Comparison of ENCODE assay signal across 1 cellular context in the genomic region with DNA sequence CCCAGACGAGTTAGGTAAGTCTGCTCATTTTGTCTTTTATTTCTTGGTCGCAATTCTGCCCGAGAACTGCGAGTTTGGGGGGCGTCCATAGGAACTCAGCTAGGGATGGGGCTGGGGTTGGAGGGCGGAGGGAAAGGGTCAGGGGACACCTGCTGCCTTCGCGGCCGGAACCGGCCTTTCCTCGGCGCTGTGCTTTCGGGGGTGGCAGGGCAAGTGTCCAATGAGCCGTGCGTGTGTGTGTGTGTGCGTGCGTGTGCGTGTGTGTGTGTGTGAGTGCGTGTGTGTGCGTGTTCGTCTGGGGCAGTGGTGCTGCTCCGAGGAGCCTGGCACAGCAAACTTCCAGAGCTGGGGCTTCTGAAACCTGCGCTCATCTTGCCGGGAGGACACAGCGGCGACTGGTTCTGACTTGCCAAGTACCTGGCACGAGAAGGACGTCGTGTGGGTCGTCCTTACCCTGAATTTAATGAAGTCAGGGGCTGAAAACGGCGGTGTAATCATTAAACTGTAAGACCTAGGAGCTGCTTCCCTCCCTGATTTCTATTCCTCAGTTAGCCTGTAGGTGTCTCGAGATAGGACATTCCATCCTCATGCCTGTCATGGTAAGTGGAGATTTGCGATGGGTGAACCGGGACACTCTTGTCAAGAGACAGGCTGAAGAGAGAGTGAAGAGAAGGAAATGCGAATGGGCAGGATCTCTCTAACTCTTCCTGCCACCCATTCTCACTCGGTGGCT.
TF ChIP-seq lines count a peak whose summit lies in the region.

No MANE protein-coding gene starts in this region.

TF ChIP-seq in GM23338, 12 proteins besides CTCF, POLR2A, EP300 and RAD21 (continued from another document):
- TF ChIP-seq, protein P1, sequence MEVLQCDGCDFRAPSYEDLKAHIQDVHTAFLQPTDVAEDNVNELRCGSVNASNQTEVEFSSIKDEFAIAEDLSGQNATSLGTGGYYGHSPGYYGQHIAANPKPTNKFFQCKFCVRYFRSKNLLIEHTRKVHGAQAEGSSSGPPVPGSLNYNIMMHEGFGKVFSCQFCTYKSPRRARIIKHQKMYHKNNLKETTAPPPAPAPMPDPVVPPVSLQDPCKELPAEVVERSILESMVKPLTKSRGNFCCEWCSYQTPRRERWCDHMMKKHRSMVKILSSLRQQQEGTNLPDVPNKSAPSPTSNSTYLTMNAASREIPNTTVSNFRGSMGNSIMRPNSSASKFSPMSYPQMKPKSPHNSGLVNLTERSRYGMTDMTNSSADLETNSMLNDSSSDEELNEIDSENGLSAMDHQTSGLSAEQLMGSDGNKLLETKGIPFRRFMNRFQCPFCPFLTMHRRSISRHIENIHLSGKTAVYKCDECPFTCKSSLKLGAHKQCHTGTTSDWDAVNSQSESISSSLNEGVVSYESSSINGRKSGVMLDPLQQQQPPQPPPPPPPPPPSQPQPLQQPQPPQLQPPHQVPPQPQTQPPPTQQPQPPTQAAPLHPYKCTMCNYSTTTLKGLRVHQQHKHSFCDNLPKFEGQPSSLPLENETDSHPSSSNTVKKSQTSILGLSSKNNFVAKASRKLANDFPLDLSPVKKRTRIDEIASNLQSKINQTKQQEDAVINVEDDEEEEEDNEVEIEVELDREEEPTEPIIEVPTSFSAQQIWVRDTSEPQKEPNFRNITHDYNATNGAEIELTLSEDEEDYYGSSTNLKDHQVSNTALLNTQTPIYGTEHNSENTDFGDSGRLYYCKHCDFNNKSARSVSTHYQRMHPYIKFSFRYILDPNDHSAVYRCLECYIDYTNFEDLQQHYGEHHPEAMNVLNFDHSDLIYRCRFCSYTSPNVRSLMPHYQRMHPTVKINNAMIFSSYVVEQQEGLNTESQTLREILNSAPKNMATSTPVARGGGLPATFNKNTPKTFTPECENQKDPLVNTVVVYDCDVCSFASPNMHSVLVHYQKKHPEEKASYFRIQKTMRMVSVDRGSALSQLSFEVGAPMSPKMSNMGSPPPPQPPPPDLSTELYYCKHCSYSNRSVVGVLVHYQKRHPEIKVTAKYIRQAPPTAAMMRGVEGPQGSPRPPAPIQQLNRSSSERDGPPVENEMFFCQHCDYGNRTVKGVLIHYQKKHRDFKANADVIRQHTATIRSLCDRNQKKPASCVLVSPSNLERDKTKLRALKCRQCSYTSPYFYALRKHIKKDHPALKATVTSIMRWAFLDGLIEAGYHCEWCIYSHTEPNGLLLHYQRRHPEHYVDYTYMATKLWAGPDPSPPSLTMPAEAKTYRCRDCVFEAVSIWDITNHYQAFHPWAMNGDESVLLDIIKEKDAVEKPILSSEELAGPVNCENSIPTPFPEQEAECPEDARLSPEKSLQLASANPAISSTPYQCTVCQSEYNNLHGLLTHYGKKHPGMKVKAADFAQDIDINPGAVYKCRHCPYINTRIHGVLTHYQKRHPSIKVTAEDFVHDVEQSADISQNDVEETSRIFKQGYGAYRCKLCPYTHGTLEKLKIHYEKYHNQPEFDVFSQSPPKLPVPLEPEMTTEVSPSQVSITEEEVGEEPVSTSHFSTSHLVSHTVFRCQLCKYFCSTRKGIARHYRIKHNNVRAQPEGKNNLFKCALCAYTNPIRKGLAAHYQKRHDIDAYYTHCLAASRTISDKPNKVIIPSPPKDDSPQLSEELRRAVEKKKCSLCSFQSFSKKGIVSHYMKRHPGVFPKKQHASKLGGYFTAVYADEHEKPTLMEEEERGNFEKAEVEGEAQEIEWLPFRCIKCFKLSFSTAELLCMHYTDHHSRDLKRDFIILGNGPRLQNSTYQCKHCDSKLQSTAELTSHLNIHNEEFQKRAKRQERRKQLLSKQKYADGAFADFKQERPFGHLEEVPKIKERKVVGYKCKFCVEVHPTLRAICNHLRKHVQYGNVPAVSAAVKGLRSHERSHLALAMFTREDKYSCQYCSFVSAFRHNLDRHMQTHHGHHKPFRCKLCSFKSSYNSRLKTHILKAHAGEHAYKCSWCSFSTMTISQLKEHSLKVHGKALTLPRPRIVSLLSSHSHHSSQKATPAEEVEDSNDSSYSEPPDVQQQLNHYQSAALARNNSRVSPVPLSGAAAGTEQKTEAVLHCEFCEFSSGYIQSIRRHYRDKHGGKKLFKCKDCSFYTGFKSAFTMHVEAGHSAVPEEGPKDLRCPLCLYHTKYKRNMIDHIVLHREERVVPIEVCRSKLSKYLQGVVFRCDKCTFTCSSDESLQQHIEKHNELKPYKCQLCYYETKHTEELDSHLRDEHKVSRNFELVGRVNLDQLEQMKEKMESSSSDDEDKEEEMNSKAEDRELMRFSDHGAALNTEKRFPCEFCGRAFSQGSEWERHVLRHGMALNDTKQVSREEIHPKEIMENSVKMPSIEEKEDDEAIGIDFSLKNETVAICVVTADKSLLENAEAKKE (CRISPR knock-in tag; IDR thresholded peaks at IDR 0.05) = no peak
- TF ChIP-seq, protein P2, sequence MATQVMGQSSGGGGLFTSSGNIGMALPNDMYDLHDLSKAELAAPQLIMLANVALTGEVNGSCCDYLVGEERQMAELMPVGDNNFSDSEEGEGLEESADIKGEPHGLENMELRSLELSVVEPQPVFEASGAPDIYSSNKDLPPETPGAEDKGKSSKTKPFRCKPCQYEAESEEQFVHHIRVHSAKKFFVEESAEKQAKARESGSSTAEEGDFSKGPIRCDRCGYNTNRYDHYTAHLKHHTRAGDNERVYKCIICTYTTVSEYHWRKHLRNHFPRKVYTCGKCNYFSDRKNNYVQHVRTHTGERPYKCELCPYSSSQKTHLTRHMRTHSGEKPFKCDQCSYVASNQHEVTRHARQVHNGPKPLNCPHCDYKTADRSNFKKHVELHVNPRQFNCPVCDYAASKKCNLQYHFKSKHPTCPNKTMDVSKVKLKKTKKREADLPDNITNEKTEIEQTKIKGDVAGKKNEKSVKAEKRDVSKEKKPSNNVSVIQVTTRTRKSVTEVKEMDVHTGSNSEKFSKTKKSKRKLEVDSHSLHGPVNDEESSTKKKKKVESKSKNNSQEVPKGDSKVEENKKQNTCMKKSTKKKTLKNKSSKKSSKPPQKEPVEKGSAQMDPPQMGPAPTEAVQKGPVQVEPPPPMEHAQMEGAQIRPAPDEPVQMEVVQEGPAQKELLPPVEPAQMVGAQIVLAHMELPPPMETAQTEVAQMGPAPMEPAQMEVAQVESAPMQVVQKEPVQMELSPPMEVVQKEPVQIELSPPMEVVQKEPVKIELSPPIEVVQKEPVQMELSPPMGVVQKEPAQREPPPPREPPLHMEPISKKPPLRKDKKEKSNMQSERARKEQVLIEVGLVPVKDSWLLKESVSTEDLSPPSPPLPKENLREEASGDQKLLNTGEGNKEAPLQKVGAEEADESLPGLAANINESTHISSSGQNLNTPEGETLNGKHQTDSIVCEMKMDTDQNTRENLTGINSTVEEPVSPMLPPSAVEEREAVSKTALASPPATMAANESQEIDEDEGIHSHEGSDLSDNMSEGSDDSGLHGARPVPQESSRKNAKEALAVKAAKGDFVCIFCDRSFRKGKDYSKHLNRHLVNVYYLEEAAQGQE (IDR thresholded peaks at IDR 0.05; ENCODE audit: unreplicated experiment) = no peak
